In the genomic region with DNA sequence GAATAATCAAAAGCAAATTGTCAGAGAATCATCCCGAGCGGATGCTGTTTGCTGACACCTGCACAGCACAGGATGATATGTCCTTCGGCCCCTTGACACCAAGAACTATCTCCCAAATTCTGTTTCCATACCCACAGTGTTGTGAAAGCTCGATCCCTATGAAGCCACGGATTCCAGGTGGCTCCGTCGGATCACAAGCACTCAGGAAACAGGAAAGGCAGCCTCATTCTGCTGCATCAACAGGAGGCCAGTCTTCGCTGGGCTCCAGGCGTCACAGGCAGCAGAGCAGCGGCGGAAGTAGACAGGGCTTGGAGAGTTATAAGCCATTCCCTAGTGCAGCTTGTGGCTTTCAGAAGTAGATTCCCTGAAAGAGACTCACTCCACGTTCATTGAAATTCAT, we compare ENCODE assay signal across 29 cellular contexts.
"Had no signal": no experiment of that assay in that cellular context is flagged by ENCODE, and none has a peak within 500 bp of the region (broad histone marks: within the 10 kb centered on the region; RNA-seq: fewer than 3 reads in every experiment).

No MANE protein-coding gene starts in this region.

- H3K9me3 ChIP-seq: adrenal gland, body of pancreas, testis, uterus had no signal

- H3K36me3 ChIP-seq: adrenal gland, gastroesophageal sphincter, heart left ventricle, WERI-Rb-1 had no signal

- H3K4me3 ChIP-seq: adrenal gland, body of pancreas, gastroesophageal sphincter, heart left ventricle, testis, uterus had no signal

- FAIRE-seq: colon, endothelial cell of umbilical vein had no signal

- H3K27ac ChIP-seq: adrenal gland, body of pancreas, gastroesophageal sphincter, heart left ventricle, testis, uterus, WERI-Rb-1 had no signal

- H3K27me3 ChIP-seq: adrenal gland, body of pancreas, heart left ventricle, testis, uterus had no signal

- H3K4me1 ChIP-seq: adrenal gland, body of pancreas, gastroesophageal sphincter, heart left ventricle, testis, uterus had no signal

- ATAC-seq: body of pancreas; gastroesophageal sphincter; heart left ventricle; naive thymus-derived CD4-positive, alpha-beta T cell; right cardiac atrium had no signal

- DNase-seq: activated CD4-positive, alpha-beta memory T cell treated with anti-CD3 and anti-CD28 coated beads for 36 hours; activated CD4-positive, alpha-beta T cell treated with anti-CD3 and anti-CD28 coated beads, Interleukin-2, amount 10 ng/mL, durations not matched to agents 24 days and 14 days; activated CD4-positive, CD25-positive, alpha-beta regulatory T cell treated with anti-CD3 and anti-CD28 coated beads, Interleukin-2, amount 50 U/mL, for 72 hours; activated CD8-positive, alpha-beta memory T cell treated with anti-CD3 and anti-CD28 coated beads, Interleukin-2, amount 50 U/mL, for 4 hours; activated effector memory CD4-positive, alpha-beta T cell treated with anti-CD3 and anti-CD28 coated beads, Interleukin-2, amount 50 U/mL, for 16 hours; activated naive CD4-positive, alpha-beta T cell treated with anti-CD3 and anti-CD28 coated beads for 36 hours; activated naive CD8-positive, alpha-beta T cell treated with anti-CD3 and anti-CD28 coated beads for 36 hours; activated T-cell treated with anti-CD3 and anti-CD28 coated beads, Interleukin-2, amount 50 U/mL, for 1 hour; adrenal gland; aorta; body of pancreas; dermis blood vessel endothelial cell; effector memory CD4-positive, alpha-beta T cell; heart left ventricle; hypothalamus; midbrain; naive thymus-derived CD4-positive, alpha-beta T cell; posterior cingulate gyrus; right cardiac atrium; stimulated activated CD4-positive, alpha-beta T cell treated with anti-CD3 and anti-CD28 coated beads, Interleukin-15, amount 100 ng/mL, for 24 hours; stimulated activated CD4-positive, alpha-beta T cell treated with anti-CD3 and anti-CD28 coated beads, Interleukin-2, amount 100 ng/mL, for 24 hours; stimulated activated naive CD4-positive, alpha-beta T cell; T-helper 9 cell; testis; WERI-Rb-1 had no signal
